Comparison of ENCODE assay signal across 9 cellular contexts in the genomic region with DNA sequence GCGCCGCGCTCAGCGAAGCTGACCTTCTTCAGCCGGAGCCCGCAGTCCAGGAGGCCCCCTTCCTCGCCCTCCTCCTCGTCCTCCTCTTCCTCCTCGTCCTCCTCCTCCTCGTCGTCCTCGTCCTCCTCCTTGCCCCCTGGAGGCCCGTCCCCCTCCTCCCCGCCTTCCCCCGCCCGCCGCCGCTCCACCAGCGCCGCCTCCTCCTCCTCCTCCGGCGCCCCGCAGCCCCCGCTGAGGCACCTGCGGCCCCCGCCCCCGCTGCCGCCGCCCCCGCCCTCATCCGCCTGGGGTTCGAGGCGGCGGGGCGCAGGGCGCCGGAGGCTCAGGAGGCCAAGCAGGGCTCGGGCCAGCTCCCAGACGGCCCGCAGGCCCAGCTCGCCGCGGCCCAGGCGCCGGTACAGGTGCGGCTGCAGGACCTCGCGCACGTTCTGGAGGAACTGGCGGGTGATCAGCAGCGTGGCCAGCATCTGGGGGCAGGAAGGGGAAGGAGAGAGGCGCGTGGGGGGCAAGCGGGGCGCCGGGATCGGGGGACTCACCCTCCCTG. TPM values are rescaled to one million over a fixed set of nuclear protein-coding genes. Genes with fewer than 3 reads are reported as not detected.
DNase-seq lines count a peak whose midpoint lies in the region; TF ChIP-seq lines count a peak whose summit lies in the region.
"Had no signal": no experiment of that assay in that cellular context is flagged by ENCODE, and none has a peak within 500 bp of the region (broad histone marks: within the 10 kb centered on the region; RNA-seq: fewer than 3 reads in every experiment).

No MANE protein-coding gene starts in this region.

- peaks cover 0 to 22% (median 18%) of the 10 kb centered on the region in 4 donors for H3K36me3 ChIP-seq in stomach

- TF ChIP-seq EP300 in stomach (IDR thresholded peaks at IDR 0.05), result no peak

- peaks cover 0 to 36% (median 11%) of the 10 kb centered on the region in 3 donors for H3K27me3 ChIP-seq in stomach

- H3K27ac ChIP-seq in stomach, result peak overlapping the region; percentile 20 to 62 (median 36)

- H3K4me3 ChIP-seq in stomach, result peak overlapping the region; percentile 43 to 50 (median 49)

- DNase-seq in activated gamma-delta T cell (lab: John Stamatoyannopoulos, UW), result peak; percentile 36
- no peak for DNase-seq in activated gamma-delta T cell treated with Interleukin-2 at 50 U/mL for 16 hours
- peak; percentile 24 for DNase-seq in activated effector memory CD4-positive, alpha-beta T cell treated with Interleukin-2 at 50 U/mL for 16 hours
- DNase-seq in iPS-NIHi7 (ENCODE audit: extremely low spot score), result peak; percentile 41
- DNase-seq in stomach, result no peak
- DNase-seq in anterior cingulate cortex (lab: John Stamatoyannopoulos, UW), result no peak
- DNase-seq in cerebellum (ENCODE audit: low spot score), result no peak
- no peak for DNase-seq in inferior parietal cortex (ENCODE audit: extremely low spot score)
- DNase-seq: HCEC 1CT had no signal

- H3K4me1 ChIP-seq in stomach, result peaks cover 17 to 47% (median 31%) of the 10 kb centered on the region in 4 donors

- TF ChIP-seq CTCF in stomach (IDR thresholded peaks at IDR 0.05), result no peak

- no peak for TF ChIP-seq POLR2A in stomach (IDR thresholded peaks at IDR 0.05)

- 4 to 20% (median 8%) methylated on average over 25 to 53 of the region's 57 CpGs for WGBS in stomach, 5 donors

- no peaks in the 10 kb centered on the region for H3K9me3 ChIP-seq in stomach

- intact Hi-C loops in stomach (cut with DNase I; ENCODE audit: low total_unique reads), result no loop called here

RNA-seq across cellular contexts. Expression of gene ANO8, which starts 6.1 kb away (rescaled TPM):
- 10 to 100 TPM in 4 of 5 donors, 1 to 10 TPM in 1; 2.9 to 37.9 (median 23.0) TPM for total RNA-seq in stomach
- polyA plus RNA-seq in stomach, result 1 to 10 TPM; 1.1 to 5.1 (median 3.6) TPM
- total RNA-seq in cerebellum, result 21.7 TPM

RNA-seq across cellular contexts. Expression of gene GTPBP3, which starts 8.8 kb away (rescaled TPM):
- 10 to 100 TPM; 17.1 to 93.9 (median 68.7) TPM for total RNA-seq in stomach
- polyA plus RNA-seq in stomach, result 10 to 100 TPM; 11.2 to 11.8 (median 11.4) TPM
- total RNA-seq in cerebellum, result 13.2 TPM

RNA-seq across cellular contexts. Expression of gene DDA1, which starts 19.2 kb away (rescaled TPM):
- 10 to 100 TPM in 4 of 5 donors, 1 to 10 TPM in 1; 2.2 to 56.0 (median 21.4) TPM for total RNA-seq in stomach
- polyA plus RNA-seq in stomach, result 10 to 100 TPM; 30.8 to 63.7 (median 48.1) TPM
- total RNA-seq in cerebellum, result 8.9 TPM

RNA-seq across cellular contexts. Expression of gene MRPL34, which starts 22.9 kb away (rescaled TPM):
- total RNA-seq in stomach, result 100 to 1,000 TPM in 3 of 5 donors, 10 to 100 TPM in 1, 1 to 10 TPM in 1; 6.6 to 167 (median 142) TPM
- 100 to 1,000 TPM; 161 to 200 (median 192) TPM for polyA plus RNA-seq in stomach
- total RNA-seq in cerebellum, result 9.3 TPM

RNA-seq across cellular contexts. Expression of gene ABHD8, which starts 25.4 kb away (rescaled TPM):
- total RNA-seq in stomach (10 to 100 TPM in 3 of 5 donors, 1 to 10 TPM in 2; 4.9 to 28.1 (median 15.2) TPM), cerebellum (11.7 TPM)
- polyA plus RNA-seq in stomach, result 10 to 100 TPM in 1 of 3 donors, 1 to 10 TPM in 2; 8.0 to 12.0 (median 9.8) TPM

Comparison
In these comparisons a context has a peak if more than half of its experiments do, and no peak if none do; other contexts are left out.
1. DNase-seq: peak in activated gamma-delta T cell (single experiment), activated effector memory CD4-positive, alpha-beta T cell treated with Interleukin-2 at 50 U/mL for 16 hours (single experiment) and iPS-NIHi7 (single experiment); none in activated gamma-delta T cell treated with Interleukin-2 at 50 U/mL for 16 hours (single experiment), stomach (single experiment), anterior cingulate cortex (0 of 58), cerebellum (single experiment) and inferior parietal cortex (single experiment).